In the genomic region with DNA sequence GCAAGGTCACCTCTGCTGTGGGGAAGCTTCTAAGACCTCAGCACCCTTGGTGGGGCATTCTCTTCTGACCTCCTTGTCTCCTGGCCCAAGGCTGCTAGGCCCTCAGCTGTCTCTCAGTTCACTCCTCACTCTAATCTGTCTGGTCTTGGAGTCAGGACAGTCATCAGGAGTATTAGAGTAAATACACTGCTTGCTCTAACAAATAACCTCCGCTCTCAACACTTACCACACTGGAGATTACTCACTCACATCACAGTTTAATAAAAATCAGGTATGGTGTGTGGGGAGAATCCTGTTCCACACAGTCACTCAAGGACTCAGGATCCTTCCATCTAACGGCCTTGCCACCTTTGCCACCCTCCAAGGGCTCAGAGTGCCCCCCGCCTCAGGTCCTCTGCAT, we compare ENCODE assay signal across 17 cellular contexts. TPM values are rescaled to one million over a fixed set of nuclear protein-coding genes. Genes with fewer than 3 reads are reported as not detected.
DNase-seq lines count a peak whose midpoint lies in the region; ATAC-seq and TF ChIP-seq lines count a peak whose summit lies in the region.
"Had no signal": no experiment of that assay in that cellular context is flagged by ENCODE, and none has a peak within 500 bp of the region (broad histone marks: within the 10 kb centered on the region; RNA-seq: fewer than 3 reads in every experiment).

No MANE protein-coding gene starts in this region.

- BruUV-seq in PC-3 (replicated peaks; lab: Mats Ljungman, UMichigan) = no TSS peak

- H3K27me3 ChIP-seq in PC-3 (ENCODE audit: low read length) (no peaks in the 10 kb centered on the region), RWPE2 (ENCODE audit: insufficient read depth, poor library complexity, severe bottlenecking) (no peaks in the 10 kb centered on the region), osteoblast (ENCODE audit: insufficient read depth, low read length) (no peaks in the 10 kb centered on the region)
- H3K27me3 ChIP-seq: BLaER1 treated with 17β-estradiol and CSF1 and Interleukin-3, amounts not matched to agents 10 nM and 100 nM had no signal

- DNase-seq in PC-3 (peak; percentile 41), RWPE2 (ENCODE audit: low spot score) (no peak), epithelial cell of esophagus (ENCODE audit: low read depth) (peak; percentile 58), osteoblast (ENCODE audit: insufficient read length, low spot score, missing footprints) (peak; percentile 38), NCI-H2227 (lab: John Stamatoyannopoulos, UW; ENCODE audit: unreplicated experiment) (no peak)
- DNase-seq: Calu3; CD8-positive, alpha-beta T cell; H7; HFFc6; IMR-90 had no signal

- H3K4me2 ChIP-seq in PC-3 (ENCODE audit: low read length) (peak overlapping the region; percentile 20; the same call in 1 of the 2 replicates), osteoblast (ENCODE audit: insufficient read depth, low read length) (no peak overlapping the region)
- H3K4me2 ChIP-seq: BLaER1 treated with 17β-estradiol and CSF1 and Interleukin-3, amounts not matched to agents 10 nM and 100 nM; GM23338 had no signal

- H3K4me1 ChIP-seq in PC-3 (ENCODE audit: insufficient read depth, low read length) (peaks cover 56% of the 10 kb centered on the region), RWPE2 (ENCODE audit: insufficient read depth, poor library complexity, severe bottlenecking) (peaks cover 25% of the 10 kb centered on the region), osteoblast (ENCODE audit: insufficient read depth, low read length) (peaks cover 10% of the 10 kb centered on the region)

- intact Hi-C loops in PC-3 (cut with micrococcal nuclease) = loop anchor here (5.0 kb wide), 1 partner anchor 282 kb away; no protein-coding TSS in a partner anchor

- ATAC-seq in PC-3 (peak; percentile 4; the same call in 1 of the 2 replicates), RWPE2 (ENCODE audit: low read depth) (no peak), GM21786 (IDR thresholded peaks at IDR 0.05; ENCODE audit: unreplicated experiment) (no peak), GM21526 (IDR thresholded peaks at IDR 0.05; ENCODE audit: low FRiP score, unreplicated experiment) (no peak)
- ATAC-seq: CD8-positive, alpha-beta T cell; GM23338; HCT116 had no signal

- H2AFZ ChIP-seq in PC-3 (ENCODE audit: low read length) (no peak overlapping the region), osteoblast (ENCODE audit: low read length) (no peak overlapping the region)
- H2AFZ ChIP-seq: GM23338 had no signal

- TF ChIP-seq CTCF in PC-3 (conservative IDR thresholded peaks at IDR 0.05; ENCODE audit: low read depth, low read length) (no peak), RWPE2 (IDR thresholded peaks at IDR 0.05; ENCODE audit: poor library complexity, severe bottlenecking) (no peak), epithelial cell of esophagus (IDR thresholded peaks at IDR 0.05; ENCODE audit: insufficient read depth, low read depth, low read length, missing control alignments) (no peak), osteoblast (IDR thresholded peaks at IDR 0.05; ENCODE audit: extremely low read depth, low read depth, low read length) (no peak)

- H3K9ac ChIP-seq in PC-3 (ENCODE audit: low read length) = no peak overlapping the region
- H3K9ac ChIP-seq: BLaER1 treated with 17β-estradiol and CSF1 and Interleukin-3, amounts not matched to agents 10 nM and 100 nM had no signal

- no peaks in the 10 kb centered on the region for H3K79me2 ChIP-seq in PC-3 (ENCODE audit: low read length)
- no peaks in the 10 kb centered on the region for H3K79me2 ChIP-seq in osteoblast (ENCODE audit: insufficient read depth, low read length)

- peak overlapping the region; percentile 67; the same call in 1 of the 2 replicates for H3K27ac ChIP-seq in PC-3 (ENCODE audit: low read length)
- H3K27ac ChIP-seq in RWPE2 (ENCODE audit: poor library complexity, severe bottlenecking) = peak overlapping the region; percentile 93
- H3K27ac ChIP-seq in osteoblast (ENCODE audit: low read depth, low read length) = no peak overlapping the region
- H3K27ac ChIP-seq: BLaER1 treated with 17β-estradiol and CSF1 and Interleukin-3, amounts not matched to agents 10 nM and 100 nM had no signal

- POLR2A ChIA-PET in PC-3 (lab: Charles Lee; ENCODE audit: unreplicated experiment) = no interaction called here

- no peaks in the 10 kb centered on the region for H4K20me1 ChIP-seq in PC-3 (ENCODE audit: low read length)
- no peaks in the 10 kb centered on the region for H4K20me1 ChIP-seq in osteoblast (ENCODE audit: insufficient read depth, low read length)
- H4K20me1 ChIP-seq: BLaER1 treated with 17β-estradiol and CSF1 and Interleukin-3, amounts not matched to agents 10 nM and 100 nM had no signal

- no peaks in the 10 kb centered on the region for H3K9me2 ChIP-seq in PC-3 (replicated peaks; ENCODE audit: low read length)

- CTCF ChIA-PET in PC-3 (lab: Charles Lee) = no interaction called here

- H3K9me3 ChIP-seq in PC-3 (ENCODE audit: low read length) (no peaks in the 10 kb centered on the region), RWPE2 (ENCODE audit: severe bottlenecking) (peaks cover 7% of the 10 kb centered on the region), osteoblast (ENCODE audit: low read depth, low read length) (peaks cover 2% of the 10 kb centered on the region)

- H3K4me3 ChIP-seq in PC-3 (ENCODE audit: low read length) (no peak overlapping the region), RWPE2 (ENCODE audit: severe bottlenecking) (no peak overlapping the region), epithelial cell of esophagus (ENCODE audit: low read length) (no peak overlapping the region), osteoblast (ENCODE audit: insufficient read depth, low read length) (no peak overlapping the region)
- H3K4me3 ChIP-seq: BLaER1 treated with 17β-estradiol and CSF1 and Interleukin-3, amounts not matched to agents 10 nM and 100 nM; GM23338 had no signal

- no peaks in the 10 kb centered on the region for H3K36me3 ChIP-seq in PC-3 (ENCODE audit: low read depth, low read length)
- no peaks in the 10 kb centered on the region for H3K36me3 ChIP-seq in RWPE2 (ENCODE audit: low read depth)
- no peaks in the 10 kb centered on the region for H3K36me3 ChIP-seq in osteoblast (ENCODE audit: insufficient read depth, low read length)
- H3K36me3 ChIP-seq: BLaER1 treated with 17β-estradiol and CSF1 and Interleukin-3, amounts not matched to agents 10 nM and 100 nM had no signal

- H3F3A ChIP-seq in PC-3 (ENCODE audit: low read length, unreplicated experiment) = no peaks in the 10 kb centered on the region

RNA-seq across cellular contexts. Expression of gene TMEM61, which starts 26.6 kb away (rescaled TPM):
- 0.95 and 3.8 TPM in 2 replicates for total RNA-seq in PC-3 (2014; rRNA removed)
- total RNA-seq in osteoblast = not detected in 2 replicates
- total RNA-seq: A172; B cell; CD8-positive, alpha-beta T cell; HFFc6; IMR-90 had no signal

RNA-seq across cellular contexts. Expression of gene BSND, which starts 44.9 kb away (rescaled TPM):
- total RNA-seq in PC-3 (2014; rRNA removed) = not detected in 2 replicates
- total RNA-seq in osteoblast = not detected in 2 replicates
- total RNA-seq: A172; B cell; Calu3; CD8-positive, alpha-beta T cell; HFFc6; IMR-90 had no signal

Comparison
In these comparisons a context has a peak if more than half of its experiments do, and no peak if none do; other contexts are left out.
1. DNase-seq: peak in PC-3 (single experiment), epithelial cell of esophagus (single experiment) and osteoblast (single experiment); none in RWPE2 (single experiment) and NCI-H2227 (single experiment).